In genomic region chr12:115508990-115509389, GRCh38 we compare ENCODE assay signal across 23 cellular contexts.
A peak's percentile ranks its signal among the peaks of the same experiment; 100 is the strongest.
DNase-seq lines count a peak whose midpoint lies in the region; ATAC-seq, FAIRE-seq and TF ChIP-seq lines count a peak whose summit lies in the region.
"Had no signal": no experiment of that assay in that cellular context is flagged by ENCODE, and none has a peak within 500 bp of the region (broad histone marks: within the 10 kb centered on the region; RNA-seq: fewer than 3 reads in every experiment).

No MANE protein-coding gene starts in this region.

- no peak for FAIRE-seq in HepG2 (lab: Jason Lieb, UNC)
- FAIRE-seq in K562 (lab: Jason Lieb, UNC), result no peak
- FAIRE-seq in urothelium cell line (lab: Jason Lieb, UNC), result peak; percentile 37
- FAIRE-seq: A204.1, G401.6, GM12892, GM19239 had no signal

- H3K79me2 ChIP-seq in HepG2 (ENCODE audit: insufficient read depth, low read length), result no peaks in the 10 kb centered on the region
- H3K79me2 ChIP-seq in K562 (ENCODE audit: control insufficient read depth, insufficient read depth, low read length), result no peaks in the 10 kb centered on the region
- no peaks in the 10 kb centered on the region for H3K79me2 ChIP-seq in mesendoderm (ENCODE audit: control insufficient read depth, insufficient read depth, low read length)

- no peak for TF ChIP-seq CTCF in HepG2 (CRISPR knock-in tag; IDR thresholded peaks at IDR 0.05)
- no peak for TF ChIP-seq CTCF in right lobe of liver (IDR thresholded peaks at IDR 0.05)
- TF ChIP-seq CTCF in K562 (IDR thresholded peaks at IDR 0.05 in 2 of 3, conservative IDR thresholded peaks at IDR 0.05 in 1 of 3; ENCODE audit: insufficient read depth in 2 of 3, low read depth in 1 of 3, low read length in 3 of 3), result no peak

- H3K27me3 ChIP-seq in HepG2 (ENCODE audit: control insufficient read depth in 1 of 2, insufficient read depth in 2 of 2, low read length in 2 of 2), result 0 out of 5 replicates have a peak, but pooled peaks cover 0 to 4% of the 10 kb centered on the region in 2 experiments
- H3K27me3 ChIP-seq in right lobe of liver, result no peaks in the 10 kb centered on the region
- H3K27me3 ChIP-seq in K562 (ENCODE audit: control insufficient read depth in 2 of 2, insufficient read depth in 2 of 2, low read length in 2 of 2), result no peaks in the 10 kb centered on the region; a peak in 1 of 5 replicates
- H3K27me3 ChIP-seq in mesendoderm (ENCODE audit: insufficient read depth, low read length, poor library complexity), result no peaks in the 10 kb centered on the region
- H3K27me3 ChIP-seq: BLaER1 had no signal

- H3K27ac ChIP-seq in HepG2 (ENCODE audit: extremely low read length, insufficient read depth, low read length), result no peak overlapping the region
- H3K27ac ChIP-seq in right lobe of liver, result no peak overlapping the region
- no peak overlapping the region for H3K27ac ChIP-seq in K562 (ENCODE audit: extremely low read depth, low read depth, low read length)
- no peak overlapping the region for H3K27ac ChIP-seq in mesendoderm (ENCODE audit: low read depth, low read length)
- H3K27ac ChIP-seq: 22Rv1, BLaER1, C4-2B had no signal

- no peak overlapping the region for H2BK120ac ChIP-seq in mesendoderm (ENCODE audit: low read depth, low read length)

- H3K4me3 ChIP-seq in HepG2 (replicated peaks in 1 of 3; ENCODE audit: insufficient read depth in 1 of 3, low read depth in 2 of 3, low read length in 3 of 3) (no peak overlapping the region), right lobe of liver (no peak overlapping the region), K562 (no peak overlapping the region), mesendoderm (ENCODE audit: low read length) (no peak overlapping the region)
- H3K4me3 ChIP-seq: BLaER1 had no signal

- intact Hi-C loops in HepG2 (cut with micrococcal nuclease; ENCODE audit: unreplicated experiment), result loop anchor here (2.0 kb wide), 1 partner anchor 86 kb away; no protein-coding TSS in a partner anchor
- intact Hi-C loops in right lobe of liver (cut with DNase I), result no loop called here
- intact Hi-C loops in K562 (cut with micrococcal nuclease), result no loop called here

- H3K9ac ChIP-seq in HepG2 (ENCODE audit: insufficient read depth, low read depth, low read length) (no peak overlapping the region), K562 (ENCODE audit: insufficient read depth in 1 of 2, low read depth in 2 of 2, low read length in 2 of 2) (no peak overlapping the region), mesendoderm (ENCODE audit: low read length) (no peak overlapping the region)
- H3K9ac ChIP-seq: BLaER1 had no signal

- peak overlapping the region; percentile 81 for H2AK5ac ChIP-seq in mesendoderm (ENCODE audit: low read length)

- POLR2A ChIA-PET in HepG2 (lab: Yijun Ruan, JAX) (no interaction called here), K562 (lab: Yijun Ruan, JAX) (no interaction called here)

- peak overlapping the region; percentile 81 for H2BK5ac ChIP-seq in mesendoderm (ENCODE audit: low read length)

- no peaks in the 10 kb centered on the region for H3K9me1 ChIP-seq in K562 (ENCODE audit: control insufficient read depth, insufficient read depth, low read length)

- TF ChIP-seq RAD21 in HepG2 (CRISPR knock-in tag; IDR thresholded peaks at IDR 0.05), result no peak
- no peak for TF ChIP-seq RAD21 in K562 (CRISPR knock-in tag; conservative IDR thresholded peaks at IDR 0.05 in 1 of 2, IDR thresholded peaks at IDR 0.05 in 1 of 2)

- H3K56ac ChIP-seq in mesendoderm (ENCODE audit: low read length), result peak overlapping the region; percentile 62

- no peaks in the 10 kb centered on the region for H4K20me1 ChIP-seq in HepG2 (ENCODE audit: insufficient read depth, low read length)
- no peaks in the 10 kb centered on the region for H4K20me1 ChIP-seq in K562 (replicated peaks; ENCODE audit: control insufficient read depth, insufficient read depth, low read length)
- H4K20me1 ChIP-seq: BLaER1 had no signal

- H3K18ac ChIP-seq in mesendoderm (ENCODE audit: low read length), result no peak overlapping the region

- no peak for DNase-seq in HepG2 (ENCODE audit: low spot score)
- DNase-seq in right lobe of liver, result no peak
- no peak for DNase-seq in K562 (ENCODE audit: extremely low read depth in 1 of 4, low spot score in 3 of 4)
- DNase-seq in mesendoderm, result no peak
- no peak for DNase-seq in urothelium cell line (ENCODE audit: low spot score)
- DNase-seq in HT-29 (ENCODE audit: low spot score), result no peak
- DNase-seq in stimulated activated CD4-positive, alpha-beta T cell treated with anti-CD3 and anti-CD28 coated beads, Interleukin-2, amount 100 ng/mL, for 48 hours, result no peak
- DNase-seq: Caco-2; CD4-positive, CD25-positive, alpha-beta regulatory T cell; CD8-positive, alpha-beta T cell; DMS153; DND-41; GOT3; H7; HCEC 1CT had no signal

- no peak overlapping the region for H2BK15ac ChIP-seq in mesendoderm (replicated peaks; ENCODE audit: low read depth)

- H3K4me2 ChIP-seq in HepG2 (ENCODE audit: low read depth, low read length) (no peak overlapping the region), K562 (ENCODE audit: insufficient read depth, low read length) (no peak overlapping the region), mesendoderm (ENCODE audit: low read length) (no peak overlapping the region)
- H3K4me2 ChIP-seq: BLaER1 had no signal

- H4K5ac ChIP-seq in mesendoderm (ENCODE audit: low read length), result no peak overlapping the region

- no peak overlapping the region for H3K4ac ChIP-seq in mesendoderm (ENCODE audit: low read depth, low read length)

- ATAC-seq in HepG2 (no peak), right lobe of liver (no peak), K562 (no peak), GM18511 (IDR thresholded peaks at IDR 0.05; ENCODE audit: unreplicated experiment) (no peak)
- ATAC-seq: CD8-positive, alpha-beta T cell had no signal

- BruUV-seq in HepG2 (replicated peaks; lab: Mats Ljungman, UMichigan) (no TSS peak), K562 (replicated peaks; lab: Mats Ljungman, UMichigan) (no TSS peak)

- WGBS in HepG2 (ENCODE audit: low lambda C conversion rate), result 77% methylated on average over 4 of the region's 4 CpGs
- WGBS in right lobe of liver (ENCODE audit: insufficient coverage, low coverage, low lambda C conversion rate, missing lambda C conversion rate), result 78% methylated on average over 4 of the region's 4 CpGs
- WGBS in K562 (ENCODE audit: insufficient coverage, low coverage, missing lambda C conversion rate), result 0% methylated on average over 4 of the region's 4 CpGs
- WGBS in mesendoderm (ENCODE audit: extremely low coverage, insufficient coverage, low lambda C conversion rate), result no CpG with 5 or more reads among the region's 4 CpGs

- TF ChIP-seq POLR2A in HepG2 (IDR thresholded peaks at IDR 0.05; ENCODE audit: insufficient read depth in 1 of 2, low read depth in 2 of 2, low read length in 2 of 2) (no peak), right lobe of liver (IDR thresholded peaks at IDR 0.05) (no peak), K562 (conservative IDR thresholded peaks at IDR 0.05) (no peak)

- in situ Hi-C loops in HepG2 (cut with HindIII; ENCODE audit: extremely low pct_ligation_motif_present, low pct_unique_long_range_greater_than_20kb), result no loop called here
- in situ Hi-C loops in K562 (cut with MboI), result no loop called here

- H3K36me3 ChIP-seq in HepG2 (replicated peaks in 1 of 2; ENCODE audit: control insufficient read depth in 1 of 2, insufficient read depth in 2 of 2, low read length in 2 of 2), result no peaks in the 10 kb centered on the region
- no peaks in the 10 kb centered on the region for H3K36me3 ChIP-seq in right lobe of liver
- no peaks in the 10 kb centered on the region for H3K36me3 ChIP-seq in K562 (ENCODE audit: control insufficient read depth, insufficient read depth, low read length)
- no peaks in the 10 kb centered on the region for H3K36me3 ChIP-seq in mesendoderm (ENCODE audit: control insufficient read depth, insufficient read depth, low read length)
- H3K36me3 ChIP-seq: BLaER1 had no signal

- TF ChIP-seq EP300 in HepG2 (IDR thresholded peaks at IDR 0.05; ENCODE audit: low read depth in 2 of 2, low read length in 2 of 2) (no peak), HepG2 (CRISPR knock-in tag; IDR thresholded peaks at IDR 0.05; ENCODE audit: borderline replicate concordance) (no peak), K562 (IDR thresholded peaks at IDR 0.05; ENCODE audit: low read length) (no peak)

- peaks cover 8% of the 10 kb centered on the region for H3K9me3 ChIP-seq in HepG2 (ENCODE audit: low read length)
- no peaks in the 10 kb centered on the region for H3K9me3 ChIP-seq in right lobe of liver
- no peaks in the 10 kb centered on the region for H3K9me3 ChIP-seq in K562 (replicated peaks; ENCODE audit: control insufficient read depth, insufficient read depth, low read depth, low read length)
- H3K9me3 ChIP-seq: Caco-2 had no signal

- H3K79me1 ChIP-seq in mesendoderm (ENCODE audit: low read length), result no peaks in the 10 kb centered on the region

- H3K23ac ChIP-seq in mesendoderm (ENCODE audit: low read length), result no peak overlapping the region

- CTCF ChIA-PET in HepG2 (lab: Yijun Ruan, JAX; ENCODE audit: low intra/inter-chr PET ratio, low total read pairs), result no interaction called here
- CTCF ChIA-PET in K562 (lab: Yijun Ruan, JAX; ENCODE audit: low intra/inter-chr PET ratio), result no interaction called here

- H2AFZ ChIP-seq in HepG2 (ENCODE audit: low read length) (no peak overlapping the region), K562 (ENCODE audit: low read depth, low read length) (no peak overlapping the region)

- H4K8ac ChIP-seq in mesendoderm (ENCODE audit: low read depth, low read length), result no peak overlapping the region

- H3K4me1 ChIP-seq in HepG2 (ENCODE audit: insufficient read depth, low read length) (peaks cover 30% of the 10 kb centered on the region), right lobe of liver (no peaks in the 10 kb centered on the region), K562 (replicated peaks in 1 of 2; ENCODE audit: control insufficient read depth in 2 of 2, insufficient read depth in 2 of 2, low read length in 2 of 2) (no peaks in the 10 kb centered on the region), mesendoderm (ENCODE audit: control insufficient read depth, low read depth, low read length) (peaks cover 18% of the 10 kb centered on the region)

TF ChIP-seq in HepG2, 621 proteins besides CTCF, POLR2A, EP300 and RAD21:
- no peak for TF ChIP-seq RARG (CRISPR knock-in tag; IDR thresholded peaks at IDR 0.05; ENCODE audit: low read depth)
- peak; percentile 83 for TF ChIP-seq ZNF629 (CRISPR knock-in tag; conservative IDR thresholded peaks at IDR 0.05)
TF ChIP-seq in HepG2: peak in this region for 1.

TF ChIP-seq in K562, 482 proteins besides CTCF, POLR2A, EP300 and RAD21 (continues in another document):
- TF ChIP-seq PTBP1 (IDR thresholded peaks at IDR 0.05; ENCODE audit: low read depth, low read length) (no peak), RBM25 (IDR thresholded peaks at IDR 0.05; ENCODE audit: low read depth, low read length, severe bottlenecking) (peak; percentile 57), ILK (tag; IDR thresholded peaks at IDR 0.05; ENCODE audit: borderline replicate concordance, low read depth) (no peak)
